ENCODE assay signal across 12 cellular contexts in genomic region chr9:135130266-135130976, GRCh38. TPM values are rescaled to one million over a fixed set of nuclear protein-coding genes. Genes with fewer than 3 reads are reported as not detected.
DNase-seq lines count a peak whose midpoint lies in the region; ATAC-seq and TF ChIP-seq lines count a peak whose summit lies in the region.
"Had no signal": no experiment of that assay in that cellular context is flagged by ENCODE, and none has a peak within 500 bp of the region (broad histone marks: within the 10 kb centered on the region; RNA-seq: fewer than 3 reads in every experiment).

No MANE protein-coding gene starts in this region.

- no peaks in the 10 kb centered on the region for H3K36me3 ChIP-seq in mammary epithelial cell (ENCODE audit: insufficient read depth, low read length)
- H3K36me3 ChIP-seq: adrenal gland had no signal

- H3K4me3 Mint-ChIP-seq in activated CD8-positive, alpha-beta T cell treated with anti-CD3 and anti-CD28 coated beads for 36 hours, result no peak overlapping the region
- no peak overlapping the region for H3K4me3 Mint-ChIP-seq in activated CD8-positive, alpha-beta T cell treated with anti-CD3 and anti-CD28 coated beads, Interleukin-2, amount 10 ng/mL, durations not matched to agents 7 days and 5 days
- no peak overlapping the region for H3K4me3 Mint-ChIP-seq in stimulated activated effector memory CD8-positive, alpha-beta T cell treated with anti-CD3 and anti-CD28 coated beads, Interleukin-12 subunit alpha, Interleukin-12 subunit beta, amount 100 ng/mL, for 72 hours
- H3K4me3 Mint-ChIP-seq: B cell had no signal

- H3K9me3 Mint-ChIP-seq in activated CD8-positive, alpha-beta T cell treated with anti-CD3 and anti-CD28 coated beads for 36 hours, result no peaks in the 10 kb centered on the region
- H3K9me3 Mint-ChIP-seq in activated CD8-positive, alpha-beta T cell treated with anti-CD3 and anti-CD28 coated beads, Interleukin-2, amount 10 ng/mL, durations not matched to agents 7 days and 5 days (ENCODE audit: insufficient read depth), result no peaks in the 10 kb centered on the region
- H3K9me3 Mint-ChIP-seq in stimulated activated effector memory CD8-positive, alpha-beta T cell treated with anti-CD3 and anti-CD28 coated beads, Interleukin-12 subunit alpha, Interleukin-12 subunit beta, amount 100 ng/mL, for 72 hours, result peaks cover 5% of the 10 kb centered on the region

- intact Hi-C loops in activated CD8-positive, alpha-beta T cell treated with anti-CD3 and anti-CD28 coated beads for 36 hours (cut with micrococcal nuclease), result no loop called here
- intact Hi-C loops in mammary epithelial cell (cut with micrococcal nuclease), result no loop called here

- H3K4me1 Mint-ChIP-seq in activated CD8-positive, alpha-beta T cell treated with anti-CD3 and anti-CD28 coated beads for 36 hours (ENCODE audit: low read depth), result peaks cover 4% of the 10 kb centered on the region
- no peaks in the 10 kb centered on the region for H3K4me1 Mint-ChIP-seq in activated CD8-positive, alpha-beta T cell treated with anti-CD3 and anti-CD28 coated beads, Interleukin-2, amount 10 ng/mL, durations not matched to agents 7 days and 5 days (ENCODE audit: low read depth)
- peaks cover 11% of the 10 kb centered on the region for H3K4me1 Mint-ChIP-seq in stimulated activated effector memory CD8-positive, alpha-beta T cell treated with anti-CD3 and anti-CD28 coated beads, Interleukin-12 subunit alpha, Interleukin-12 subunit beta, amount 100 ng/mL, for 72 hours
- H3K4me1 Mint-ChIP-seq: B cell had no signal

- TF ChIP-seq CTCF in activated CD8-positive, alpha-beta T cell treated with anti-CD3 and anti-CD28 coated beads for 36 hours (IDR thresholded peaks at IDR 0.05), result no peak
- TF ChIP-seq CTCF in mammary epithelial cell (conservative IDR thresholded peaks at IDR 0.05 in 1 of 2, IDR thresholded peaks at IDR 0.05 in 1 of 2; ENCODE audit: extremely low read depth in 1 of 2, insufficient read depth in 1 of 2, low read depth in 1 of 2, low read length in 2 of 2), result no peak

- H2AFZ ChIP-seq in mammary epithelial cell (ENCODE audit: low read depth, low read length), result no peak overlapping the region

- dilution Hi-C loops in mammary epithelial cell (cut with HindIII; ENCODE audit: low sequenced_read_pairs), result no loop called here

- peaks cover 9% of the 10 kb centered on the region for H3K27me3 Mint-ChIP-seq in activated CD8-positive, alpha-beta T cell treated with anti-CD3 and anti-CD28 coated beads for 36 hours
- H3K27me3 Mint-ChIP-seq in activated CD8-positive, alpha-beta T cell treated with anti-CD3 and anti-CD28 coated beads, Interleukin-2, amount 10 ng/mL, durations not matched to agents 7 days and 5 days (ENCODE audit: low read depth), result no peaks in the 10 kb centered on the region

- no peaks in the 10 kb centered on the region for H3K36me3 Mint-ChIP-seq in activated CD8-positive, alpha-beta T cell treated with anti-CD3 and anti-CD28 coated beads for 36 hours (ENCODE audit: low read depth)
- H3K36me3 Mint-ChIP-seq in activated CD8-positive, alpha-beta T cell treated with anti-CD3 and anti-CD28 coated beads, Interleukin-2, amount 10 ng/mL, durations not matched to agents 7 days and 5 days (ENCODE audit: low read depth), result no peaks in the 10 kb centered on the region
- no peaks in the 10 kb centered on the region for H3K36me3 Mint-ChIP-seq in stimulated activated effector memory CD8-positive, alpha-beta T cell treated with anti-CD3 and anti-CD28 coated beads, Interleukin-12 subunit alpha, Interleukin-12 subunit beta, amount 100 ng/mL, for 72 hours

- in situ Hi-C loops in mammary epithelial cell (cut with MboI; ENCODE audit: low sequenced_read_pairs in 2 of 2), result no loop called here

- no peaks in the 10 kb centered on the region for H3K27me3 ChIP-seq in mammary epithelial cell (ENCODE audit: insufficient read depth, low read length)
- H3K27me3 ChIP-seq: adrenal gland had no signal

- whole genome bisulfite sequencing in mammary epithelial cell (ENCODE audit: low coverage, missing lambda C conversion rate), result 52% methylated on average over 10 of the region's 18 CpGs

- peak; percentile 66 for DNase-seq in activated CD8-positive, alpha-beta T cell treated with anti-CD3 and anti-CD28 coated beads for 36 hours
- no peak for DNase-seq in activated CD8-positive, alpha-beta T cell treated with anti-CD3 and anti-CD28 coated beads, Interleukin-2, amount 10 ng/mL, durations not matched to agents 7 days and 5 days
- DNase-seq in NCI-H2196 treated with DMSO at 0.1 percent for 48 hours (lab: John Stamatoyannopoulos, UW; ENCODE audit: unreplicated experiment), result peak; percentile 29
- DNase-seq in mammary epithelial cell, result peak; percentile 37
- no peak for DNase-seq in stimulated activated effector memory CD8-positive, alpha-beta T cell treated with anti-CD3 and anti-CD28 coated beads, Interleukin-12 subunit alpha, Interleukin-12 subunit beta, amount 100 ng/mL, for 72 hours (ENCODE audit: low spot score in 2 of 2)
- no peak for DNase-seq in OCI-M2 (lab: John Stamatoyannopoulos, UW; ENCODE audit: unreplicated experiment)
- DNase-seq: IMR-90 had no signal

- no peaks in the 10 kb centered on the region for H4K20me1 ChIP-seq in mammary epithelial cell (ENCODE audit: insufficient read depth, low read length)

- ATAC-seq in activated CD8-positive, alpha-beta T cell treated with anti-CD3 and anti-CD28 coated beads for 36 hours, result peak; percentile 81
- no peak for ATAC-seq in activated CD8-positive, alpha-beta T cell treated with anti-CD3 and anti-CD28 coated beads, Interleukin-2, amount 10 ng/mL, durations not matched to agents 7 days and 5 days
- ATAC-seq in stimulated activated effector memory CD8-positive, alpha-beta T cell treated with anti-CD3 and anti-CD28 coated beads, Interleukin-12 subunit alpha, Interleukin-12 subunit beta, amount 100 ng/mL, for 72 hours, result peak; percentile 53
- ATAC-seq in HG02870 (IDR thresholded peaks at IDR 0.05; ENCODE audit: unreplicated experiment), result no peak
- ATAC-seq in HG03139 (IDR thresholded peaks at IDR 0.05; ENCODE audit: unreplicated experiment), result no peak

- no peak overlapping the region for H3K27ac Mint-ChIP-seq in activated CD8-positive, alpha-beta T cell treated with anti-CD3 and anti-CD28 coated beads for 36 hours
- no peak overlapping the region for H3K27ac Mint-ChIP-seq in activated CD8-positive, alpha-beta T cell treated with anti-CD3 and anti-CD28 coated beads, Interleukin-2, amount 10 ng/mL, durations not matched to agents 7 days and 5 days
- H3K27ac Mint-ChIP-seq in stimulated activated effector memory CD8-positive, alpha-beta T cell treated with anti-CD3 and anti-CD28 coated beads, Interleukin-12 subunit alpha, Interleukin-12 subunit beta, amount 100 ng/mL, for 72 hours, result no peak overlapping the region
- H3K27ac Mint-ChIP-seq: B cell had no signal

- BruUV-seq in mammary epithelial cell (replicated peaks; lab: Mats Ljungman, UMichigan), result no TSS peak

- H3K9me3 ChIP-seq in mammary epithelial cell (replicated peaks; ENCODE audit: insufficient read depth, low read length), result peaks cover 46% of the 10 kb centered on the region
- H3K9me3 ChIP-seq: adrenal gland had no signal

- CTCF ChIA-PET in activated CD8-positive, alpha-beta T cell treated with anti-CD3 and anti-CD28 coated beads for 36 hours (lab: Charles Lee), result no interaction called here
- CTCF ChIA-PET in activated CD8-positive, alpha-beta T cell treated with anti-CD3 and anti-CD28 coated beads, Interleukin-2, amount 10 ng/mL, durations not matched to agents 7 days and 5 days (lab: Charles Lee), result no interaction called here
- CTCF ChIA-PET in mammary epithelial cell (lab: Charles Lee; ENCODE audit: low non-redundant PET), result no interaction called here

- no peak overlapping the region for H3K4me3 ChIP-seq in mammary epithelial cell (replicated peaks in 1 of 3; ENCODE audit: insufficient read depth in 1 of 3, low read depth in 2 of 3, low read length in 3 of 3)
- H3K4me3 ChIP-seq: adrenal gland had no signal

- no peaks in the 10 kb centered on the region for H3K79me2 ChIP-seq in mammary epithelial cell (ENCODE audit: insufficient read depth, low read length)

- H3K9ac ChIP-seq in mammary epithelial cell (ENCODE audit: insufficient read depth, low read length), result no peak overlapping the region

- H3K4me1 ChIP-seq in mammary epithelial cell (ENCODE audit: insufficient read depth, low read length), result no peaks in the 10 kb centered on the region
- H3K4me1 ChIP-seq: adrenal gland had no signal

- H3K27ac ChIP-seq in mammary epithelial cell (ENCODE audit: insufficient read depth, low read depth, low read length), result no peak overlapping the region
- H3K27ac ChIP-seq: adrenal gland, VCaP had no signal

- POLR2A ChIA-PET in activated CD8-positive, alpha-beta T cell treated with anti-CD3 and anti-CD28 coated beads for 36 hours (lab: Charles Lee), result no interaction called here
- POLR2A ChIA-PET in activated CD8-positive, alpha-beta T cell treated with anti-CD3 and anti-CD28 coated beads, Interleukin-2, amount 10 ng/mL, durations not matched to agents 7 days and 5 days (lab: Charles Lee), result no interaction called here

- no peak overlapping the region for H3K4me2 ChIP-seq in mammary epithelial cell (ENCODE audit: insufficient read depth, low read depth, low read length)

RNA-seq across cellular contexts. Expression of gene OLFM1, which starts 43.0 kb away (rescaled TPM):
- total RNA-seq in activated CD8-positive, alpha-beta T cell treated with anti-CD3 and anti-CD28 coated beads for 36 hours, result not detected
- not detected for total RNA-seq in activated CD8-positive, alpha-beta T cell treated with anti-CD3 and anti-CD28 coated beads, Interleukin-2, amount 10 ng/mL, durations not matched to agents 7 days and 5 days
- under 1 TPM; 0.17 to 0.33 TPM for total RNA-seq in mammary epithelial cell
- 0.17 TPM for polyA plus RNA-seq in mammary epithelial cell
- not detected for polyA minus RNA-seq in mammary epithelial cell
- total RNA-seq: B cell had no signal

Comparison
In these comparisons a context has a peak if more than half of its experiments do, and no peak if none do; other contexts are left out.
1. ATAC-seq: peak in activated CD8-positive, alpha-beta T cell treated with anti-CD3 and anti-CD28 coated beads for 36 hours (single experiment) and stimulated activated effector memory CD8-positive, alpha-beta T cell treated with anti-CD3 and anti-CD28 coated beads, Interleukin-12 subunit alpha, Interleukin-12 subunit beta, amount 100 ng/mL, for 72 hours (single experiment); none in activated CD8-positive, alpha-beta T cell treated with anti-CD3 and anti-CD28 coated beads, Interleukin-2, amount 10 ng/mL, durations not matched to agents 7 days and 5 days (single experiment), HG02870 (single experiment) and HG03139 (single experiment).
2. DNase-seq: peak in activated CD8-positive, alpha-beta T cell treated with anti-CD3 and anti-CD28 coated beads for 36 hours (single experiment), NCI-H2196 treated with DMSO at 0.1 percent for 48 hours (single experiment) and mammary epithelial cell (single experiment); none in activated CD8-positive, alpha-beta T cell treated with anti-CD3 and anti-CD28 coated beads, Interleukin-2, amount 10 ng/mL, durations not matched to agents 7 days and 5 days (single experiment), stimulated activated effector memory CD8-positive, alpha-beta T cell treated with anti-CD3 and anti-CD28 coated beads, Interleukin-12 subunit alpha, Interleukin-12 subunit beta, amount 100 ng/mL, for 72 hours (0 of 2) and OCI-M2 (single experiment).